Comparison of ENCODE assay signal across 8 cellular contexts in the genomic region with DNA sequence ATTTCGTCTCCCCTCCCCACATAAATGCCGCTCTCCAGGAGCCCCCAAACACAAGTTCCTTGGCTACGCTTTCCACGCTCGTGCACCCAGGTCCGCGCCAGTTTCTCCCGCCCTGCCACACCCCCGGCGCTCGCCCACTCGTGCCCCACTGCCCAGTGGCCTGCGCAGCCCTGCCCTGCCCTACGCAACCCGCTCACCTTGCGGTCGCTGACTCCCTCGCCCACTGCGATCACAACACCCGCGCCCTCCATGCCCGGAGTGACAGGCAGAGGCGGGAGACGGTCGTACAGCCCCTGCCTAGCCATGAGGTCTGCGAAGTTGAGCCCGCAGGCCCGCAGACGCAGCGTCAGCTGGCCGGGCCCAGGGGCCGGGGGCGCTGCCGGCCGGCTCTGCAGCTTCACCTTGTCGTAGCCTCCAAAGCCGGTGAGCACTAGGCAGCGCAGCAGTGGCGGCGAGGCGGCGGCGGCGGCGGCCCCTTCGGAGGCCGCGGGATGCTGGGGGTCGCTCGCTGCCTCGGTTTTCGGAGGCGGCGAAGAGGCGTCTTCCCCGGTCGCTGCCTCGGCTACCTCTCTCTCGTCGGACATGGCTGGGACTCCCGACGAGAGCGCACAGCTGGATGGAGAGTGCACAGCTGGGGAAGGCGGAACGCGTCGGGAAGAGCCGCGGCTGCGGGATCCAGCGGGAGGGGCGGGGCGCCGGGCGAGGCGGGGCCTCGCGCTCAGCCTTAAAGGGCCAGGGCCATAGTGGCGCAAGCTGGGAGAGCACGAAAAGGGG. TPM values are rescaled to one million over a fixed set of nuclear protein-coding genes. Genes with fewer than 3 reads are reported as not detected.
A peak's percentile ranks its signal among the peaks of the same experiment; 100 is the strongest.
DNase-seq lines count a peak whose midpoint lies in the region; ATAC-seq and TF ChIP-seq lines count a peak whose summit lies in the region.

A gene (minus strand): TSS at position 647 of the 774 bp plus-strand sequence. CDS start 63 bp downstream, at position 584.

- no peak within 1 kb of the TSS for H3T11ph ChIP-seq in H9 (ENCODE audit: low read length)

- peaks cover 8 to 27% (median 24%) of the 10 kb centered on the region in 3 experiments; a peak in 6 of 7 replicates for H3K36me3 Mint-ChIP-seq in H9 (ENCODE audit: insufficient read depth in 1 of 3, low read depth in 3 of 3)

- peak within 1 kb of the TSS; percentile 55; the same call in 1 of the 2 replicates for H3K27ac ChIP-seq in BLaER1
- no peak within 1 kb of the TSS for H3K27ac ChIP-seq in H9 (ENCODE audit: insufficient read length, low read depth, low read length)
- peak within 1 kb of the TSS; percentile 78 to 90 for H3K27ac ChIP-seq in coronary artery
- peak within 1 kb of the TSS; percentile 85 for H3K27ac ChIP-seq in layer of hippocampus (ENCODE audit: low read depth, low read length)

- TF ChIP-seq CTCF in H9 (conservative IDR thresholded peaks at IDR 0.05) = peak; percentile 24; the same call in 2 of the 3 replicates
- no peak for TF ChIP-seq CTCF in coronary artery (IDR thresholded peaks at IDR 0.05)

- H3K27me3 ChIP-seq in BLaER1 (no peaks in the 10 kb centered on the region), H9 (ENCODE audit: insufficient read depth, low read length) (no peaks in the 10 kb centered on the region), layer of hippocampus (ENCODE audit: control insufficient read depth, insufficient read depth, low read length) (no peaks in the 10 kb centered on the region)

- H2AK5ac ChIP-seq in H9 (ENCODE audit: insufficient read length, low read length) = no peak within 1 kb of the TSS

- no peak within 1 kb of the TSS for H3K56ac ChIP-seq in H9 (ENCODE audit: insufficient read length, low read depth, low read length)

- no peak within 1 kb of the TSS for H2AFZ ChIP-seq in H9 (ENCODE audit: low read length)

- H3K18ac ChIP-seq in H9 (ENCODE audit: insufficient read length, low read depth, low read length) = peak within 1 kb of the TSS; percentile 32

- no peaks in the 10 kb centered on the region for H3K9me3 Mint-ChIP-seq in H9

- no peak within 1 kb of the TSS for H4K91ac ChIP-seq in H9 (ENCODE audit: insufficient read length, low read depth, low read length)

- H3K9ac ChIP-seq in BLaER1 (peak within 1 kb of the TSS; percentile 79), H9 (ENCODE audit: extremely low read depth, insufficient read length, low read length) (peak within 1 kb of the TSS; percentile 76)

- peaks cover 19 to 42% of the 10 kb centered on the region in 2 experiments for H3K4me1 Mint-ChIP-seq in H9

- H2BK12ac ChIP-seq in H9 (ENCODE audit: insufficient read length, low read depth, low read length) = no peak within 1 kb of the TSS

- H3K4me1 ChIP-seq in BLaER1 (peaks cover 72% of the 10 kb centered on the region), H9 (ENCODE audit: insufficient read depth, low read length) (peaks cover 7% of the 10 kb centered on the region)

- H2BK20ac ChIP-seq in H9 (ENCODE audit: low read depth, low read length, poor library complexity, severe bottlenecking) = no peak within 1 kb of the TSS

- peak within 1 kb of the TSS; percentile 87 for H3K14ac ChIP-seq in H9 (ENCODE audit: insufficient read depth, low read length)

- H3K4me3 ChIP-seq in BLaER1 (peak within 1 kb of the TSS; percentile 95), coronary artery (peak within 1 kb of the TSS; percentile 100)

- DNase-seq in H9 (peak; percentile 94), NCI-H510A treated with DMSO at 0.1 percent for 48 hours (lab: John Stamatoyannopoulos, UW) (peak; percentile 72), coronary artery (ENCODE audit: low spot score) (no peak)
- DNase-seq in activated CD4-positive, alpha-beta T cell treated with anti-CD3 and anti-CD28 coated beads for 48 hours = peak; percentile 74
- DNase-seq in stimulated activated CD4-positive, alpha-beta T cell treated with anti-CD3 and anti-CD28 coated beads, Interleukin-1b, Interleukin-23, amount 100 ng/mL, for 4 hours (ENCODE audit: low read depth in 2 of 2) = peak; percentile 40 to 68

- H3K79me1 ChIP-seq in H9 (ENCODE audit: insufficient read depth, low read depth, low read length, poor library complexity, severe bottlenecking) = no peaks in the 10 kb centered on the region

- no peak within 1 kb of the TSS for H3K4ac ChIP-seq in H9 (ENCODE audit: low read depth, low read length)

- no peak for ATAC-seq in GM21717 (IDR thresholded peaks at IDR 0.05; ENCODE audit: unreplicated experiment)

- WGBS in H9 (ENCODE audit: extremely low coverage, insufficient read length, low lambda C conversion rate) = no CpG with 5 or more reads among the region's 80 CpGs

- no peak within 1 kb of the TSS for H4K8ac ChIP-seq in H9 (replicated peaks; ENCODE audit: insufficient read length, low read depth, low read length)

- H3K23ac ChIP-seq in H9 (ENCODE audit: insufficient read length, low read depth, low read length) = no peak within 1 kb of the TSS

- H4K5ac ChIP-seq in H9 (ENCODE audit: insufficient read length, low read depth, low read length) = no peak within 1 kb of the TSS

- H3K23me2 ChIP-seq in H9 (ENCODE audit: insufficient read length, low read depth, low read length, poor library complexity, severe bottlenecking) = peaks cover 16% of the 10 kb centered on the region

- H4K20me1 ChIP-seq in BLaER1 (peaks cover 36% of the 10 kb centered on the region), H9 (ENCODE audit: control insufficient read depth, insufficient read depth, insufficient read length) (no peaks in the 10 kb centered on the region)

- H3K27me3 Mint-ChIP-seq in H9 (ENCODE audit: low read depth) = no peaks in the 10 kb centered on the region

- no peaks in the 10 kb centered on the region; the same call in 1 of the 2 replicates for H3K79me2 ChIP-seq in H9 (ENCODE audit: insufficient read depth, low read length)

- H2BK15ac ChIP-seq in H9 (ENCODE audit: low read depth, low read length) = no peak within 1 kb of the TSS

- no peaks in the 10 kb centered on the region for H3K9me3 ChIP-seq in BLaER1
- no peaks in the 10 kb centered on the region for H3K9me3 ChIP-seq in H9 (ENCODE audit: control insufficient read depth, low read depth, low read length)

- H3K36me3 ChIP-seq in BLaER1 = peaks cover 13% of the 10 kb centered on the region; the same call in 1 of the 2 replicates

- H3K27ac Mint-ChIP-seq in H9 = peak within 1 kb of the TSS; percentile 70 to 97 (median 95); a peak in 5 of 7 replicates

- H3K4me2 ChIP-seq in BLaER1 (peak within 1 kb of the TSS; percentile 99), H9 (ENCODE audit: insufficient read depth, insufficient read length, low read length) (peak within 1 kb of the TSS; percentile 63)

- peak within 1 kb of the TSS; percentile 5 for H2BK5ac ChIP-seq in H9 (ENCODE audit: insufficient read length, low read length)

- H2BK120ac ChIP-seq in H9 (ENCODE audit: low read depth, low read length, poor library complexity, severe bottlenecking) = no peak within 1 kb of the TSS

- H3K4me3 Mint-ChIP-seq in H9 = peak within 1 kb of the TSS; percentile 97 to 98

RNA-seq across cellular contexts. Expression of the gene that starts here (rescaled TPM):
- total RNA-seq in H9 (2021) = 262 and 274 TPM in 2 replicates
